Comparison of ENCODE assay signal across 7 cellular contexts in genomic region chr12:57280234-57281062, GRCh38. TPM values are rescaled to one million over a fixed set of nuclear protein-coding genes. Genes with fewer than 3 reads are reported as not detected.
DNase-seq lines count a peak whose midpoint lies in the region; ATAC-seq and TF ChIP-seq lines count a peak whose summit lies in the region.

No MANE protein-coding gene starts in this region.

- ATAC-seq in GM18502 (IDR thresholded peaks at IDR 0.05; ENCODE audit: poor library complexity, unreplicated experiment) (peak; percentile 92), esophagus mucosa (peak; percentile 99)

- DNase-seq in HFFc6 (peak; percentile 94), NAMALWA (ENCODE audit: low spot score) (peak; percentile 47), putamen (ENCODE audit: low spot score) (peak; percentile 83), cerebellar nuclear complex (lab: John Stamatoyannopoulos, UW) (no peak)
- DNase-seq in activated CD8-positive, alpha-beta memory T cell treated with anti-CD3 and anti-CD28 coated beads for 48 hours (ENCODE audit: low read depth in 2 of 3, low spot score in 2 of 3): peak; percentile 28 to 48 (median 28)

- H3K27ac Mint-ChIP-seq in HFFc6: peak overlapping the region; percentile 98

- H3K36me3 Mint-ChIP-seq in HFFc6 (ENCODE audit: low read depth): peaks cover 28% of the 10 kb centered on the region

- H3K4me3 Mint-ChIP-seq in HFFc6: peak overlapping the region; percentile 77

- H3K9me3 Mint-ChIP-seq in HFFc6: no peaks in the 10 kb centered on the region

- H3K27me3 Mint-ChIP-seq in HFFc6 (ENCODE audit: insufficient read depth): no peaks in the 10 kb centered on the region; the same call in 1 of the 2 replicates

- peaks cover 30% of the 10 kb centered on the region for H3K4me1 Mint-ChIP-seq in HFFc6 (ENCODE audit: low read depth)

- no peak for TF ChIP-seq CTCF in HFFc6 (IDR thresholded peaks at IDR 0.05)

RNA-seq across cellular contexts. Expression of gene STAC3, which starts 29.5 kb away (rescaled TPM):
- 1 to 10 TPM in 1 of 6 experiments, under 1 TPM in 5; 0.21 to 1.1 (median 0.58) TPM for total RNA-seq in HFFc6 (2021; fragmentation: NEBNext Ultra II Directional; extraction: Animal tissue kit (Norgen Biotek cat#: 25700))
- total RNA-seq in esophagus mucosa: 1.1 TPM

RNA-seq across cellular contexts. Expression of gene SHMT2, which starts 50.9 kb away (rescaled TPM):
- total RNA-seq in HFFc6 (2021; fragmentation: NEBNext Ultra II Directional; extraction: Animal tissue kit (Norgen Biotek cat#: 25700)): 100 to 1,000 TPM; 112 to 127 (median 126) TPM
- total RNA-seq in esophagus mucosa: 126 TPM

Comparison
In these comparisons a context has a peak if more than half of its experiments do, and no peak if none do; other contexts are left out.
1. DNase-seq: peak in HFFc6 (single experiment), NAMALWA (single experiment), activated CD8-positive, alpha-beta memory T cell treated with anti-CD3 and anti-CD28 coated beads for 48 hours (3 of 3) and putamen (single experiment); none in cerebellar nuclear complex (0 of 2).